Comparison of ENCODE assay signal across 14 cellular contexts in genomic region chr2:207229161-207229560, GRCh38.
A peak's percentile ranks its signal among the peaks of the same experiment; 100 is the strongest.
DNase-seq lines count a peak whose midpoint lies in the region; TF ChIP-seq lines count a peak whose summit lies in the region.
"Had no signal": no experiment of that assay in that cellular context is flagged by ENCODE, and none has a peak within 500 bp of the region (broad histone marks: within the 10 kb centered on the region; RNA-seq: fewer than 3 reads in every experiment).

No MANE protein-coding gene starts in this region.

- H3K4me3 ChIP-seq in neural progenitor cell = no peak overlapping the region
- H3K4me3 ChIP-seq: BLaER1 treated with 17β-estradiol and CSF1 and Interleukin-3, amounts not matched to agents 10 nM and 100 nM; GM12878; GM23248 had no signal

- H3F3A ChIP-seq in neural progenitor cell (ENCODE audit: low read depth) = peaks cover 26% of the 10 kb centered on the region

- no peak overlapping the region for H3K4me2 ChIP-seq in neural progenitor cell

- no peak overlapping the region for H3K9ac ChIP-seq in neural progenitor cell
- H3K9ac ChIP-seq: BLaER1 treated with 17β-estradiol and CSF1 and Interleukin-3, amounts not matched to agents 10 nM and 100 nM; GM23248 had no signal

- H3K9me3 Mint-ChIP-seq in dendritic cell treated with granulocyte-macrophage colony-stimulating factor and Interleukin-4, amounts not matched to agents 40 ng/mL and 50 ng/mL, for 4 days = no peaks in the 10 kb centered on the region
- peaks cover 18% of the 10 kb centered on the region for H3K9me3 Mint-ChIP-seq in glutamatergic neuron (ENCODE audit: unreplicated experiment)
- H3K9me3 Mint-ChIP-seq in neural progenitor cell = peaks cover 2% of the 10 kb centered on the region
- H3K9me3 Mint-ChIP-seq in HFFc6 = no peaks in the 10 kb centered on the region

- no peaks in the 10 kb centered on the region for H3K9me3 ChIP-seq in neural progenitor cell (ENCODE audit: low read depth)

- in situ Hi-C loops in GM13976 (cut with MboI; ENCODE audit: low sequenced_read_pairs, unreplicated experiment) = no loop called here

- peak; percentile 7 for DNase-seq in DMS53 (lab: John Stamatoyannopoulos, UW)
- DNase-seq in DMS53 treated with DMSO at 0.1 percent for 48 hours (lab: John Stamatoyannopoulos, UW; ENCODE audit: unreplicated experiment) = no peak
- DNase-seq in glutamatergic neuron = no peak
- DNase-seq in neural progenitor cell (ENCODE audit: low spot score) = no peak
- no peak for DNase-seq in islet precursor cell
- DNase-seq in GM13976 (ENCODE audit: low spot score) = no peak
- no peak for DNase-seq in HFFc6
- DNase-seq: CD4-positive, CD25-positive, alpha-beta regulatory T cell; DMS79; GM23248 had no signal

- no peaks in the 10 kb centered on the region for H3K79me2 ChIP-seq in neural progenitor cell (ENCODE audit: low read depth)

- H4K20me1 ChIP-seq in neural progenitor cell (ENCODE audit: low read depth) = no peaks in the 10 kb centered on the region
- H4K20me1 ChIP-seq: BLaER1 treated with 17β-estradiol and CSF1 and Interleukin-3, amounts not matched to agents 10 nM and 100 nM had no signal

- H3K4me3 Mint-ChIP-seq in dendritic cell treated with granulocyte-macrophage colony-stimulating factor and Interleukin-4, amounts not matched to agents 40 ng/mL and 50 ng/mL, for 4 days = no peak overlapping the region
- peak overlapping the region; percentile 5 for H3K4me3 Mint-ChIP-seq in glutamatergic neuron (ENCODE audit: unreplicated experiment)
- no peak overlapping the region for H3K4me3 Mint-ChIP-seq in neural progenitor cell
- no peak overlapping the region for H3K4me3 Mint-ChIP-seq in HFFc6
- H3K4me3 Mint-ChIP-seq: CD4-positive, CD25-positive, alpha-beta regulatory T cell had no signal

- peaks cover 42% of the 10 kb centered on the region for H3K4me1 Mint-ChIP-seq in dendritic cell treated with granulocyte-macrophage colony-stimulating factor and Interleukin-4, amounts not matched to agents 40 ng/mL and 50 ng/mL, for 4 days (ENCODE audit: low read depth)
- H3K4me1 Mint-ChIP-seq in glutamatergic neuron (ENCODE audit: low read depth, unreplicated experiment) (peaks cover 68% of the 10 kb centered on the region), neural progenitor cell (peaks cover 75% of the 10 kb centered on the region), HFFc6 (ENCODE audit: low read depth) (peaks cover 83% of the 10 kb centered on the region)

- peak overlapping the region; percentile 4 for H3K27ac Mint-ChIP-seq in dendritic cell treated with granulocyte-macrophage colony-stimulating factor and Interleukin-4, amounts not matched to agents 40 ng/mL and 50 ng/mL, for 4 days
- H3K27ac Mint-ChIP-seq in glutamatergic neuron (ENCODE audit: unreplicated experiment) = peak overlapping the region; percentile 81
- H3K27ac Mint-ChIP-seq in neural progenitor cell = peak overlapping the region; percentile 55
- no peak overlapping the region; the same call in 1 of the 2 replicates for H3K27ac Mint-ChIP-seq in HFFc6

- intact Hi-C loops in dendritic cell treated with granulocyte-macrophage colony-stimulating factor and Interleukin-4, amounts not matched to agents 40 ng/mL and 50 ng/mL, for 4 days (cut with micrococcal nuclease) = loop anchor here (10.0 kb wide), 1 partner anchor 64 kb away; the partner anchor contains the start of gene KLF7

- H3K4me1 ChIP-seq in neural progenitor cell = peaks cover 56% of the 10 kb centered on the region

- no peak overlapping the region for H3K27ac ChIP-seq in neural progenitor cell
- H3K27ac ChIP-seq: 22Rv1, GM23248 had no signal

- no peak overlapping the region for H2AFZ ChIP-seq in neural progenitor cell (replicated peaks)
- H2AFZ ChIP-seq: GM23248 had no signal

- peaks cover 2% of the 10 kb centered on the region for H3K27me3 Mint-ChIP-seq in dendritic cell treated with granulocyte-macrophage colony-stimulating factor and Interleukin-4, amounts not matched to agents 40 ng/mL and 50 ng/mL, for 4 days
- H3K27me3 Mint-ChIP-seq in glutamatergic neuron (ENCODE audit: unreplicated experiment) (peaks cover 4% of the 10 kb centered on the region), neural progenitor cell (ENCODE audit: insufficient read depth, low read depth) (peaks cover 10% of the 10 kb centered on the region), HFFc6 (ENCODE audit: insufficient read depth) (peaks cover 2% of the 10 kb centered on the region; the same call in 1 of the 2 replicates)

- TF ChIP-seq CTCF in glutamatergic neuron (IDR thresholded peaks at IDR 0.05; ENCODE audit: partially characterized antibody, unreplicated experiment) (no peak), neural progenitor cell (IDR thresholded peaks at IDR 0.05) (no peak), GM13976 (IDR thresholded peaks at IDR 0.05; ENCODE audit: borderline replicate concordance, control extremely low read depth, extremely low read depth, insufficient read depth, missing control alignments) (no peak), HFFc6 (IDR thresholded peaks at IDR 0.05) (no peak)

- H3K36me3 ChIP-seq in neural progenitor cell = no peaks in the 10 kb centered on the region
- H3K36me3 ChIP-seq: BLaER1 treated with 17β-estradiol and CSF1 and Interleukin-3, amounts not matched to agents 10 nM and 100 nM had no signal

- no peaks in the 10 kb centered on the region for H3K36me3 Mint-ChIP-seq in dendritic cell treated with granulocyte-macrophage colony-stimulating factor and Interleukin-4, amounts not matched to agents 40 ng/mL and 50 ng/mL, for 4 days (ENCODE audit: low read depth)
- H3K36me3 Mint-ChIP-seq in glutamatergic neuron (ENCODE audit: unreplicated experiment) (no peaks in the 10 kb centered on the region), neural progenitor cell (peaks cover 2% of the 10 kb centered on the region), HFFc6 (ENCODE audit: low read depth) (no peaks in the 10 kb centered on the region; the same call in 1 of the 2 replicates)
- H3K36me3 Mint-ChIP-seq: CD4-positive, CD25-positive, alpha-beta regulatory T cell had no signal

- H3K27me3 ChIP-seq in neural progenitor cell = no peaks in the 10 kb centered on the region
- H3K27me3 ChIP-seq: BLaER1 treated with 17β-estradiol and CSF1 and Interleukin-3, amounts not matched to agents 10 nM and 100 nM had no signal
